3 cellular contexts compared by ENCODE assay signal in genomic region chr11:70119502-70119901, GRCh38.
TF ChIP-seq lines count a peak whose summit lies in the region.

No MANE protein-coding gene starts in this region.

TF ChIP-seq in HepG2, 621 proteins besides CTCF, POLR2A, EP300 and RAD21:
- TF ChIP-seq RCOR2 (CRISPR knock-in tag; IDR thresholded peaks at IDR 0.05), result no peak
- TF ChIP-seq CSRNP2 (CRISPR knock-in tag; conservative IDR thresholded peaks at IDR 0.05; ENCODE audit: low read depth), result no peak
- TF ChIP-seq ZIK1 (CRISPR knock-in tag; IDR thresholded peaks at IDR 0.05; ENCODE audit: borderline replicate concordance, low read depth), result no peak
- peak; percentile 12; the same call in 1 of the 2 replicates for TF ChIP-seq FOXK2 (IDR thresholded peaks at IDR 0.05)
- no peak for TF ChIP-seq ATAD3A (CRISPR knock-in tag; IDR thresholded peaks at IDR 0.05)
TF ChIP-seq in HepG2: peak in this region for 1.

TF ChIP-seq in K562, 482 proteins besides CTCF, POLR2A, EP300 and RAD21 (continues in another document):
- TF ChIP-seq PKNOX1 (IDR thresholded peaks at IDR 0.05), result peak; percentile 75
- TF ChIP-seq PBX2 (CRISPR knock-in tag; IDR thresholded peaks at IDR 0.05; ENCODE audit: low read depth), result no peak
- TF ChIP-seq PBX2 (tag; conservative IDR thresholded peaks at IDR 0.05; ENCODE audit: low read depth), result peak; percentile 70
- TF ChIP-seq ZNF24 (IDR thresholded peaks at IDR 0.05), result peak; percentile 58
- TF ChIP-seq ZNF146 (CRISPR knock-in tag; IDR thresholded peaks at IDR 0.05; ENCODE audit: unreplicated experiment), result no peak
- TF ChIP-seq HSF4 (CRISPR knock-in tag; IDR thresholded peaks at IDR 0.05; ENCODE audit: borderline replicate concordance), result no peak
- no peak for TF ChIP-seq CHD2 (IDR thresholded peaks at IDR 0.05; ENCODE audit: low read depth, low read length)
- TF ChIP-seq HBP1 (CRISPR knock-in tag; IDR thresholded peaks at IDR 0.05), result no peak
- no peak for TF ChIP-seq ATF2 (CRISPR knock-in tag; IDR thresholded peaks at IDR 0.05)
- no peak for TF ChIP-seq SNAPC5 (CRISPR knock-in tag; IDR thresholded peaks at IDR 0.05)
- TF ChIP-seq KLF6 (CRISPR knock-in tag; IDR thresholded peaks at IDR 0.05; ENCODE audit: borderline replicate concordance), result no peak
- no peak for TF ChIP-seq L3MBTL2 (IDR thresholded peaks at IDR 0.05)
- TF ChIP-seq SRSF7 (optimal IDR thresholded peaks at IDR 0.05; ENCODE audit: low read depth, low read length), result no peak
- peak; percentile 75 for TF ChIP-seq ARHGAP35 (IDR thresholded peaks at IDR 0.05; ENCODE audit: partially characterized antibody)
- 0 out of 4 replicates have a peak, but pooled peaks of 1 of the 2 experiments have one; percentile 46 for TF ChIP-seq HDAC1 (IDR thresholded peaks at IDR 0.05)
- no peak for TF ChIP-seq ZKSCAN1 (IDR thresholded peaks at IDR 0.05; ENCODE audit: low read depth, low read length)
- no peak for TF ChIP-seq ZNF282 (CRISPR knock-in tag; IDR thresholded peaks at IDR 0.05)
- no peak for TF ChIP-seq RBM25 (IDR thresholded peaks at IDR 0.05; ENCODE audit: low read depth, low read length, severe bottlenecking)
- TF ChIP-seq CHCHD3 (CRISPR knock-in tag; IDR thresholded peaks at IDR 0.05), result no peak
- no peak for TF ChIP-seq CBX8 (IDR thresholded peaks at IDR 0.05; ENCODE audit: borderline replicate concordance, extremely low read depth, low read depth, low read length, poor library complexity, severe bottlenecking)
- no peak for TF ChIP-seq POLR2H (tag; IDR thresholded peaks at IDR 0.05; ENCODE audit: low read depth)
- peak; percentile 74; the same call in 1 of the 2 replicates for TF ChIP-seq YBX1 (IDR thresholded peaks at IDR 0.05)
- TF ChIP-seq STAT5B (CRISPR knock-in tag; IDR thresholded peaks at IDR 0.05), result no peak
- no peak for TF ChIP-seq THRB (CRISPR knock-in tag; conservative IDR thresholded peaks at IDR 0.05)
- TF ChIP-seq RBM14 (IDR thresholded peaks at IDR 0.05; ENCODE audit: borderline replicate concordance, insufficient read depth, low read depth, low read length), result no peak

TF ChIP-seq in neural cell, 6 proteins besides CTCF, POLR2A, EP300 and RAD21:
- no peak for TF ChIP-seq EZH2 (IDR thresholded peaks at IDR 0.05; ENCODE audit: borderline replicate concordance, insufficient read depth, low read length, poor library complexity, severe bottlenecking)
- TF ChIP-seq SMC3 (conservative IDR thresholded peaks at IDR 0.05; ENCODE audit: poor library complexity), result no peak
